Comparison of ENCODE assay signal across 26 cellular contexts in genomic region chr2:238517209-238517608, GRCh38.
"Had no signal": no experiment of that assay in that cellular context is flagged by ENCODE, and none has a peak within 500 bp of the region (broad histone marks: within the 10 kb centered on the region; RNA-seq: fewer than 3 reads in every experiment).

No MANE protein-coding gene starts in this region.

- H3K79me2 ChIP-seq: parathyroid adenoma had no signal

- H3K4me1 ChIP-seq: parathyroid adenoma, psoas muscle, spleen, suprapubic skin, testis, tibial artery, transverse colon, upper lobe of right lung, uterus had no signal

- H3K9me3 ChIP-seq: neutrophil, suprapubic skin, testis had no signal

- H2AFZ ChIP-seq: parathyroid adenoma had no signal

- H3K4me3 ChIP-seq: ovary, psoas muscle, skin epidermis, smooth muscle cell, spleen, suprapubic skin, testis, tibial artery, transverse colon, upper lobe of right lung, uterus had no signal

- H3K27me3 ChIP-seq: neutrophil, ovary, spleen, suprapubic skin, testis, transverse colon, upper lobe of right lung, uterus had no signal

- H3K27ac ChIP-seq: neutrophil, ovary, parathyroid adenoma, psoas muscle, spleen, testis, tibial artery, transverse colon, upper lobe of right lung, uterus had no signal

- DNase-seq: nephron progenitor cell; nucleus accumbens; ovary; posterior cingulate gyrus; psoas muscle; right cardiac atrium; stimulated activated CD4-positive, alpha-beta T cell treated with anti-CD3 and anti-CD28 coated beads, Interleukin-12 subunit alpha, Interleukin-12 subunit beta, amount 100 ng/mL, for 4 hours; stimulated activated CD4-positive, alpha-beta T cell treated with anti-CD3 and anti-CD28 coated beads, Interleukin-1b, Interleukin-23, amount 100 ng/mL, for 48 hours; stimulated activated CD4-positive, alpha-beta T cell treated with anti-CD3 and anti-CD28 coated beads, Interleukin-4, amount 100 ng/mL, for 1 hour; stimulated activated CD4-positive, alpha-beta T cell treated with anti-CD3 and anti-CD28 coated beads, Interleukin-4, amount 100 ng/mL, for 4 hours; stimulated activated CD8-positive, alpha-beta memory T cell treated with anti-CD3 and anti-CD28 coated beads, Interleukin-4, amount 100 ng/mL, for 48 hours; stimulated activated naive CD4-positive, alpha-beta T cell; stimulated activated naive CD8-positive, alpha-beta T cell treated with anti-CD3 and anti-CD28 coated beads, Interleukin-15, amount 100 ng/mL, for 72 hours; stimulated activated naive CD8-positive, alpha-beta T cell treated with anti-CD3 and anti-CD28 coated beads, Interleukin-15, Interleukin-2, amounts not matched to agents 100 U/mL and 50 U/mL, for 24 hours; substantia nigra; testis; tibial artery; transverse colon; upper lobe of right lung; uterus had no signal

- H3K9ac ChIP-seq: parathyroid adenoma had no signal

- H3K36me3 ChIP-seq: neutrophil, ovary, spleen, suprapubic skin, tibial artery, transverse colon, upper lobe of right lung, uterus had no signal

- H3K4me2 ChIP-seq: smooth muscle cell had no signal
